Comparison of ENCODE assay signal across 1 cellular context in genomic region chr19:19527371-19527656, GRCh38.
TF ChIP-seq lines count a peak whose summit lies in the region.

No MANE protein-coding gene starts in this region.

TF ChIP-seq in GM12878, 131 proteins besides CTCF, POLR2A, EP300 and RAD21:
- TF ChIP-seq MLLT1 (IDR thresholded peaks at IDR 0.05) (peak; percentile 60; the same call in 1 of the 2 replicates), MEF2A (IDR thresholded peaks at IDR 0.05; ENCODE audit: insufficient read depth, low read depth, low read length) (no peak), CHD4 (IDR thresholded peaks at IDR 0.05) (no peak), NRF1 (conservative IDR thresholded peaks at IDR 0.05; ENCODE audit: low read depth, low read length) (no peak), BRCA1 (IDR thresholded peaks at IDR 0.05; ENCODE audit: low read depth, low read length) (no peak), TCF3 (IDR thresholded peaks at IDR 0.05; ENCODE audit: borderline replicate concordance, insufficient read depth, low read depth, low read length) (no peak), REST (IDR thresholded peaks at IDR 0.05; ENCODE audit: low read depth, low read length) (no peak)
TF ChIP-seq in GM12878: peak in this region for 1.
